Comparison of ENCODE assay signal across 33 cellular contexts in genomic region chr4:174505012-174505411, GRCh38. TPM values are rescaled to one million over a fixed set of nuclear protein-coding genes. Genes with fewer than 3 reads are reported as not detected.
"Had no signal": no experiment of that assay in that cellular context is flagged by ENCODE, and none has a peak within 500 bp of the region (broad histone marks: within the 10 kb centered on the region; RNA-seq: fewer than 3 reads in every experiment).

No MANE protein-coding gene starts in this region.

- H3K36me3 ChIP-seq: adrenal gland, breast epithelium, SJSA1 had no signal

- H3K27ac ChIP-seq: adrenal gland, body of pancreas, breast epithelium, SJSA1 had no signal

- DNase-seq: activated B cell treated with CpG ODN at 0.5 μM for 24 hours; activated CD4-positive, alpha-beta memory T cell treated with anti-CD3 and anti-CD28 coated beads for 36 hours; activated CD4-positive, alpha-beta T cell treated with anti-CD3 and anti-CD28 coated beads for 4 hours; activated CD4-positive, alpha-beta T cell treated with anti-CD3 and anti-CD28 coated beads, Interleukin-2, amount 50 U/mL, for 1 hour; activated CD4-positive, CD25-positive, alpha-beta regulatory T cell treated with anti-CD3 and anti-CD28 coated beads, Interleukin-2, amount 50 U/mL, for 72 hours; activated CD8-positive, alpha-beta memory T cell treated with anti-CD3 and anti-CD28 coated beads, Interleukin-2, amount 50 U/mL, for 4 hours; activated gamma-delta T cell treated with Interleukin-2 at 50 U/mL for 16 hours; activated naive CD4-positive, alpha-beta T cell treated with anti-CD3 and anti-CD28 coated beads for 36 hours; activated T-cell treated with anti-CD3 and anti-CD28 coated beads for 4 hours; activated T-cell treated with anti-CD3 and anti-CD28 coated beads, Interleukin-2, amount 50 U/mL, for 4 hours; adrenal gland; body of pancreas; Kasumi-1; MM.1S; MV-4-11; NCI-H1092; NCI-H1436 treated with DMSO at 0.1 percent for 48 hours; NCI-H1694 treated with DMSO at 0.1 percent for 48 hours; NCI-H2029; NCI-H510A; NCI-H526; NCI-H748 treated with DMSO at 0.1 percent for 48 hours; NK-92 treated with Interleukin-12 subunit alpha and Interleukin-12 subunit beta, amount 100 ng/mL, for 24 hours; PC-3; Peyer's patch; RPMI8226; SHP77 treated with DMSO at 0.1 percent for 48 hours; SK-N-SH had no signal

- ATAC-seq: activated naive CD4-positive, alpha-beta T cell treated with anti-CD3 and anti-CD28 coated beads, Interleukin-2, amount 50 U/mL, for 72 hours; activated T-cell treated with anti-CD3 and anti-CD28 coated beads, Interleukin-2, amount 50 U/mL, for 4 hours; body of pancreas; PC-3 had no signal

- H3K4me2 ChIP-seq: SK-N-SH had no signal

- H3K4me3 ChIP-seq: adrenal gland, body of pancreas, breast epithelium, Peyer's patch, SJSA1 had no signal

- H3K4me1 ChIP-seq: adrenal gland, body of pancreas, breast epithelium, Peyer's patch had no signal

- H3K27me3 ChIP-seq: adrenal gland, body of pancreas, breast epithelium, Peyer's patch, SJSA1 had no signal

- FAIRE-seq: astrocyte, TTC549 had no signal

- H3K9ac ChIP-seq: SK-N-SH had no signal

- H3K9me3 ChIP-seq: adrenal gland, body of pancreas, breast epithelium, Peyer's patch, SJSA1, SK-N-SH had no signal

RNA-seq across cellular contexts. Expression of gene HPGD, which starts 17.3 kb away (rescaled TPM):
- total RNA-seq: activated B cell treated with CpG ODN at 0.5 μM for 24 hours had no signal
- polyA plus RNA-seq: SK-N-SH had no signal
